In genomic region chr7:4650471-4651047, GRCh38 we compare ENCODE assay signal across 1 cellular context.
TF ChIP-seq lines count a peak whose summit lies in the region.

No MANE protein-coding gene starts in this region.

TF ChIP-seq in HepG2, 621 proteins besides CTCF, POLR2A, EP300 and RAD21 (continued from another document and continues in another):
- TF ChIP-seq HNF4G (IDR thresholded peaks at IDR 0.05; ENCODE audit: borderline replicate concordance, low read depth, low read length) (no peak), HNF4G (CRISPR knock-in tag; IDR thresholded peaks at IDR 0.05; ENCODE audit: borderline replicate concordance, low read depth) (no peak), ZFX (CRISPR knock-in tag; IDR thresholded peaks at IDR 0.05; ENCODE audit: low read depth) (peak; percentile 72), ZNF839 (CRISPR knock-in tag; IDR thresholded peaks at IDR 0.05; ENCODE audit: borderline replicate concordance) (no peak), ZBTB42 (CRISPR knock-in tag; IDR thresholded peaks at IDR 0.05) (no peak), ZNF598 (CRISPR knock-in tag; IDR thresholded peaks at IDR 0.05; ENCODE audit: borderline replicate concordance) (no peak), ZNF484 (CRISPR knock-in tag; IDR thresholded peaks at IDR 0.05; ENCODE audit: borderline replicate concordance, low read depth) (no peak), ZNF232 (CRISPR knock-in tag; IDR thresholded peaks at IDR 0.05; ENCODE audit: borderline replicate concordance) (no peak), HOXA7 (CRISPR knock-in tag; IDR thresholded peaks at IDR 0.05) (no peak), CREBL2 (CRISPR knock-in tag; IDR thresholded peaks at IDR 0.05; ENCODE audit: borderline replicate concordance) (no peak), ZNF629 (CRISPR knock-in tag; conservative IDR thresholded peaks at IDR 0.05) (no peak), DMTF1 (CRISPR knock-in tag; IDR thresholded peaks at IDR 0.05) (no peak), SRSF9 (IDR thresholded peaks at IDR 0.05; ENCODE audit: borderline replicate concordance, insufficient read depth, low read depth, low read length, poor library complexity, severe bottlenecking) (no peak), ZFY (CRISPR knock-in tag; IDR thresholded peaks at IDR 0.05) (peak; percentile 79), ZNF430 (CRISPR knock-in tag; IDR thresholded peaks at IDR 0.05) (no peak), HNF4A (CRISPR knock-in tag; IDR thresholded peaks at IDR 0.05) (peak; percentile 7; the same call in 1 of the 2 replicates), PAX8 (CRISPR knock-in tag; IDR thresholded peaks at IDR 0.05; ENCODE audit: borderline replicate concordance) (no peak), YY1 (IDR thresholded peaks at IDR 0.05; ENCODE audit: insufficient read depth, insufficient replicate concordance, low read depth, low read length) (peak; percentile 12), CBFB (CRISPR knock-in tag; IDR thresholded peaks at IDR 0.05) (no peak), ZNF274 (CRISPR knock-in tag; IDR thresholded peaks at IDR 0.05) (no peak), ZBTB38 (CRISPR knock-in tag; IDR thresholded peaks at IDR 0.05) (peak; percentile 70), TRAFD1 (CRISPR knock-in tag; IDR thresholded peaks at IDR 0.05; ENCODE audit: borderline replicate concordance) (0 out of 2 replicates have a peak, but pooled peaks have one; percentile 37), CREB1 (IDR thresholded peaks at IDR 0.05) (no peak), CREB1 (CRISPR knock-in tag; IDR thresholded peaks at IDR 0.05) (no peak), ZNF780A (CRISPR knock-in tag; IDR thresholded peaks at IDR 0.05) (no peak), SP2 (CRISPR knock-in tag; IDR thresholded peaks at IDR 0.05) (no peak), POLR2AphosphoS5 (IDR thresholded peaks at IDR 0.05; ENCODE audit: low read depth, low read length) (no peak), ZNF30 (CRISPR knock-in tag; IDR thresholded peaks at IDR 0.05) (no peak), ZNF547 (CRISPR knock-in tag; IDR thresholded peaks at IDR 0.05) (no peak), ZC3H13 (CRISPR knock-in tag; IDR thresholded peaks at IDR 0.05) (no peak), FOSL1 (CRISPR knock-in tag; IDR thresholded peaks at IDR 0.05; ENCODE audit: borderline replicate concordance) (no peak), MTA3 (CRISPR knock-in tag; IDR thresholded peaks at IDR 0.05) (no peak), ZNF263 (CRISPR knock-in tag; IDR thresholded peaks at IDR 0.05) (peak; percentile 40), ELK4 (CRISPR knock-in tag; IDR thresholded peaks at IDR 0.05; ENCODE audit: borderline replicate concordance) (no peak), FOXJ3 (CRISPR knock-in tag; IDR thresholded peaks at IDR 0.05; ENCODE audit: borderline replicate concordance) (no peak), CCDC6 (CRISPR knock-in tag; IDR thresholded peaks at IDR 0.05) (no peak), ZNF24 (IDR thresholded peaks at IDR 0.05) (no peak), SOX13 (IDR thresholded peaks at IDR 0.05) (no peak), SOX13 (CRISPR knock-in tag; conservative IDR thresholded peaks at IDR 0.05 in 1 of 2, IDR thresholded peaks at IDR 0.05 in 1 of 2) (no peak), ZNF614 (CRISPR knock-in tag; IDR thresholded peaks at IDR 0.05; ENCODE audit: borderline replicate concordance) (peak; percentile 72; the same call in 1 of the 2 replicates), ZNF678 (CRISPR knock-in tag; IDR thresholded peaks at IDR 0.05) (no peak), HIVEP1 (CRISPR knock-in tag; IDR thresholded peaks at IDR 0.05) (no peak), ZNF44 (CRISPR knock-in tag; IDR thresholded peaks at IDR 0.05) (no peak), E2F1 (CRISPR knock-in tag; IDR thresholded peaks at IDR 0.05) (no peak), BRD4 (CRISPR knock-in tag; IDR thresholded peaks at IDR 0.05) (0 out of 2 replicates have a peak, but pooled peaks have one; percentile 51), ZNF644 (CRISPR knock-in tag; IDR thresholded peaks at IDR 0.05; ENCODE audit: low read depth) (no peak), ZFAT (CRISPR knock-in tag; conservative IDR thresholded peaks at IDR 0.05) (no peak), NR2F1 (CRISPR knock-in tag; IDR thresholded peaks at IDR 0.05) (no peak), ZNF564 (CRISPR knock-in tag; IDR thresholded peaks at IDR 0.05) (no peak), TAF1 (CRISPR knock-in tag; IDR thresholded peaks at IDR 0.05) (peak; percentile 27; the same call in 1 of the 2 replicates), HMGA1 (CRISPR knock-in tag; conservative IDR thresholded peaks at IDR 0.05) (no peak)
- TF ChIP-seq, protein P1, sequence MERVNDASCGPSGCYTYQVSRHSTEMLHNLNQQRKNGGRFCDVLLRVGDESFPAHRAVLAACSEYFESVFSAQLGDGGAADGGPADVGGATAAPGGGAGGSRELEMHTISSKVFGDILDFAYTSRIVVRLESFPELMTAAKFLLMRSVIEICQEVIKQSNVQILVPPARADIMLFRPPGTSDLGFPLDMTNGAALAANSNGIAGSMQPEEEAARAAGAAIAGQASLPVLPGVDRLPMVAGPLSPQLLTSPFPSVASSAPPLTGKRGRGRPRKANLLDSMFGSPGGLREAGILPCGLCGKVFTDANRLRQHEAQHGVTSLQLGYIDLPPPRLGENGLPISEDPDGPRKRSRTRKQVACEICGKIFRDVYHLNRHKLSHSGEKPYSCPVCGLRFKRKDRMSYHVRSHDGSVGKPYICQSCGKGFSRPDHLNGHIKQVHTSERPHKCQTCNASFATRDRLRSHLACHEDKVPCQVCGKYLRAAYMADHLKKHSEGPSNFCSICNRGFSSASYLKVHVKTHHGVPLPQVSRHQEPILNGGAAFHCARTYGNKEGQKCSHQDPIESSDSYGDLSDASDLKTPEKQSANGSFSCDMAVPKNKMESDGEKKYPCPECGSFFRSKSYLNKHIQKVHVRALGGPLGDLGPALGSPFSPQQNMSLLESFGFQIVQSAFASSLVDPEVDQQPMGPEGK (CRISPR knock-in tag; IDR thresholded peaks at IDR 0.05) = peak; percentile 53; the same call in 1 of the 2 replicates
- TF ChIP-seq, protein P2, sequence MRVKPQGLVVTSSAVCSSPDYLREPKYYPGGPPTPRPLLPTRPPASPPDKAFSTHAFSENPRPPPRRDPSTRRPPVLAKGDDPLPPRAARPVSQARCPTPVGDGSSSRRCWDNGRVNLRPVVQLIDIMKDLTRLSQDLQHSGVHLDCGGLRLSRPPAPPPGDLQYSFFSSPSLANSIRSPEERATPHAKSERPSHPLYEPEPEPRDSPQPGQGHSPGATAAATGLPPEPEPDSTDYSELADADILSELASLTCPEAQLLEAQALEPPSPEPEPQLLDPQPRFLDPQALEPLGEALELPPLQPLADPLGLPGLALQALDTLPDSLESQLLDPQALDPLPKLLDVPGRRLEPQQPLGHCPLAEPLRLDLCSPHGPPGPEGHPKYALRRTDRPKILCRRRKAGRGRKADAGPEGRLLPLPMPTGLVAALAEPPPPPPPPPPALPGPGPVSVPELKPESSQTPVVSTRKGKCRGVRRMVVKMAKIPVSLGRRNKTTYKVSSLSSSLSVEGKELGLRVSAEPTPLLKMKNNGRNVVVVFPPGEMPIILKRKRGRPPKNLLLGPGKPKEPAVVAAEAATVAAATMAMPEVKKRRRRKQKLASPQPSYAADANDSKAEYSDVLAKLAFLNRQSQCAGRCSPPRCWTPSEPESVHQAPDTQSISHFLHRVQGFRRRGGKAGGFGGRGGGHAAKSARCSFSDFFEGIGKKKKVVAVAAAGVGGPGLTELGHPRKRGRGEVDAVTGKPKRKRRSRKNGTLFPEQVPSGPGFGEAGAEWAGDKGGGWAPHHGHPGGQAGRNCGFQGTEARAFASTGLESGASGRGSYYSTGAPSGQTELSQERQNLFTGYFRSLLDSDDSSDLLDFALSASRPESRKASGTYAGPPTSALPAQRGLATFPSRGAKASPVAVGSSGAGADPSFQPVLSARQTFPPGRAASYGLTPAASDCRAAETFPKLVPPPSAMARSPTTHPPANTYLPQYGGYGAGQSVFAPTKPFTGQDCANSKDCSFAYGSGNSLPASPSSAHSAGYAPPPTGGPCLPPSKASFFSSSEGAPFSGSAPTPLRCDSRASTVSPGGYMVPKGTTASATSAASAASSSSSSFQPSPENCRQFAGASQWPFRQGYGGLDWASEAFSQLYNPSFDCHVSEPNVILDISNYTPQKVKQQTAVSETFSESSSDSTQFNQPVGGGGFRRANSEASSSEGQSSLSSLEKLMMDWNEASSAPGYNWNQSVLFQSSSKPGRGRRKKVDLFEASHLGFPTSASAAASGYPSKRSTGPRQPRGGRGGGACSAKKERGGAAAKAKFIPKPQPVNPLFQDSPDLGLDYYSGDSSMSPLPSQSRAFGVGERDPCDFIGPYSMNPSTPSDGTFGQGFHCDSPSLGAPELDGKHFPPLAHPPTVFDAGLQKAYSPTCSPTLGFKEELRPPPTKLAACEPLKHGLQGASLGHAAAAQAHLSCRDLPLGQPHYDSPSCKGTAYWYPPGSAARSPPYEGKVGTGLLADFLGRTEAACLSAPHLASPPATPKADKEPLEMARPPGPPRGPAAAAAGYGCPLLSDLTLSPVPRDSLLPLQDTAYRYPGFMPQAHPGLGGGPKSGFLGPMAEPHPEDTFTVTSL (CRISPR knock-in tag; IDR thresholded peaks at IDR 0.05; ENCODE audit: borderline replicate concordance) = no peak
- TF ChIP-seq, protein P3, sequence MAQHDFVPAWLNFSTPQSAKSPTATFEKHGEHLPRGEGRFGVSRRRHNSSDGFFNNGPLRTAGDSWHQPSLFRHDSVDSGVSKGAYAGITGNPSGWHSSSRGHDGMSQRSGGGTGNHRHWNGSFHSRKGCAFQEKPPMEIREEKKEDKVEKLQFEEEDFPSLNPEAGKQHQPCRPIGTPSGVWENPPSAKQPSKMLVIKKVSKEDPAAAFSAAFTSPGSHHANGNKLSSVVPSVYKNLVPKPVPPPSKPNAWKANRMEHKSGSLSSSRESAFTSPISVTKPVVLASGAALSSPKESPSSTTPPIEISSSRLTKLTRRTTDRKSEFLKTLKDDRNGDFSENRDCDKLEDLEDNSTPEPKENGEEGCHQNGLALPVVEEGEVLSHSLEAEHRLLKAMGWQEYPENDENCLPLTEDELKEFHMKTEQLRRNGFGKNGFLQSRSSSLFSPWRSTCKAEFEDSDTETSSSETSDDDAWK (CRISPR knock-in tag; IDR thresholded peaks at IDR 0.05) = no peak
